1 cellular context compared by ENCODE assay signal in the genomic region with DNA sequence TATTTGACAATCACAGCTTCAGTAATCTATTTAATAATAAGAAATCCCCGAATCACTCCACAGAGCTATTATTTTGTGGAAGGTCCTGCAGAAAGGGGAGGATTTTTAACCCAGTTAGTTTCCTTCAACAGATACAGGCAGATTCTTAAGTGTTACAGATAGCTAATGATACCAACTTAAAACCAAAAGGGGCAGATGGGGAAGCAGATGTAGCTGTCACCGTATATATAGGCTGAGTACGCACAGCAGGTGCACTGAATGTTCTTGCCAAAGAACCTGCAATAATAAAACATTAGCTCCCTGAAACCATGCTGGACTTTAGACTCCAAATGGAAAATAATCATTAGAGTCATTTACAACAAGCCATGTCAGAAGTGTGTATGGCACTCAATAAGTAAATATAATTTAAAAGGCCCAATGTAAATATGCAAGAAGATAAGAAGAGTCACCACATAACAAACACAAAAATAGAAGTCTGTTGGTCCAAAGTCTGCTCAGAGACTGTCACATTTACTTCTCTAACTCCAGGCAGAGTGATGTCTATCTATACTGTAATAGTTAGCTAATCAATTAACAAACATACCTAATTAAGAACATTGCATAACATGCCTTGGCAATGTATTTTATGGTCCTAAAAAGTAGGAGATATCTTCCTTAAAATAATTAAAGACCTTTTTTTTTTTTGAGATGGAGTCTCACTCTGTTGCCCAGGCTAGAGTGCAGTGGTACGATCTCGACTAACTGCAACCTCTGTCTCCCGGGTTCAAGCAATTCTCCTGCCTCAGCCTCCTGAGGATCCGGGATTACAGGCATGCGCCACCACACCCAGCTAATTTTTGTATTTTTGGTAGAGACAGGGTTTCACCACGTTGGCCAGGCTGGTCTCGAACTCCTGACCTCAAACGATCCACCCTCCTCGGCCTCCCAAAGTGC.
TF ChIP-seq lines count a peak whose summit lies in the region.

No MANE protein-coding gene starts in this region.

TF ChIP-seq in HepG2, 621 proteins besides CTCF, POLR2A, EP300 and RAD21 (continued from another document and continues in another):
- TF ChIP-seq, protein P1, sequence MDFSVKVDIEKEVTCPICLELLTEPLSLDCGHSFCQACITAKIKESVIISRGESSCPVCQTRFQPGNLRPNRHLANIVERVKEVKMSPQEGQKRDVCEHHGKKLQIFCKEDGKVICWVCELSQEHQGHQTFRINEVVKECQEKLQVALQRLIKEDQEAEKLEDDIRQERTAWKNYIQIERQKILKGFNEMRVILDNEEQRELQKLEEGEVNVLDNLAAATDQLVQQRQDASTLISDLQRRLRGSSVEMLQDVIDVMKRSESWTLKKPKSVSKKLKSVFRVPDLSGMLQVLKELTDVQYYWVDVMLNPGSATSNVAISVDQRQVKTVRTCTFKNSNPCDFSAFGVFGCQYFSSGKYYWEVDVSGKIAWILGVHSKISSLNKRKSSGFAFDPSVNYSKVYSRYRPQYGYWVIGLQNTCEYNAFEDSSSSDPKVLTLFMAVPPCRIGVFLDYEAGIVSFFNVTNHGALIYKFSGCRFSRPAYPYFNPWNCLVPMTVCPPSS (IDR thresholded peaks at IDR 0.05): no peak
- TF ChIP-seq ZSCAN12 (CRISPR knock-in tag; IDR thresholded peaks at IDR 0.05) (no peak), SATB2 (CRISPR knock-in tag; IDR thresholded peaks at IDR 0.05) (peak; percentile 99), PCBP2 (optimal IDR thresholded peaks at IDR 0.05; ENCODE audit: low read depth, low read length, poor library complexity, severe bottlenecking) (no peak), ZNF367 (CRISPR knock-in tag; IDR thresholded peaks at IDR 0.05; ENCODE audit: borderline replicate concordance) (peak; percentile 99), PAWR (CRISPR knock-in tag; IDR thresholded peaks at IDR 0.05; ENCODE audit: borderline replicate concordance) (no peak), ZNF335 (CRISPR knock-in tag; IDR thresholded peaks at IDR 0.05) (peak; percentile 86), ZNF251 (CRISPR knock-in tag; IDR thresholded peaks at IDR 0.05) (no peak), SRY (CRISPR knock-in tag; IDR thresholded peaks at IDR 0.05) (0 out of 2 replicates have a peak, but pooled peaks have one; percentile 65), LCORL (IDR thresholded peaks at IDR 0.05) (peak; percentile 66; the same call in 1 of the 2 replicates), LCORL (CRISPR knock-in tag; IDR thresholded peaks at IDR 0.05) (peak; percentile 87), PHF21A (CRISPR knock-in tag; IDR thresholded peaks at IDR 0.05) (peak; percentile 99), ZNF746 (CRISPR knock-in tag; IDR thresholded peaks at IDR 0.05) (no peak), ZSCAN9 (CRISPR knock-in tag; IDR thresholded peaks at IDR 0.05; ENCODE audit: borderline replicate concordance) (peak; percentile 98), ATAD3A (CRISPR knock-in tag; IDR thresholded peaks at IDR 0.05) (no peak), CEBPB (IDR thresholded peaks at IDR 0.05; ENCODE audit: borderline replicate concordance, low read depth, low read length) (peak; percentile 88), NONO (IDR thresholded peaks at IDR 0.05) (no peak), NONO (CRISPR knock-in tag; conservative IDR thresholded peaks at IDR 0.05) (peak; percentile 90), GTF2F1 (IDR thresholded peaks at IDR 0.05; ENCODE audit: low read length) (peak; percentile 82; the same call in 1 of the 2 replicates), NR2F6 (IDR thresholded peaks at IDR 0.05) (peak; percentile 90), NR2F6 (CRISPR knock-in tag; IDR thresholded peaks at IDR 0.05) (peak; percentile 91), MYC (CRISPR knock-in tag; IDR thresholded peaks at IDR 0.05; ENCODE audit: borderline replicate concordance) (no peak), ZBTB38 (CRISPR knock-in tag; IDR thresholded peaks at IDR 0.05) (no peak), RBM22 (optimal IDR thresholded peaks at IDR 0.05; ENCODE audit: low read length) (no peak), FOXM1 (CRISPR knock-in tag; IDR thresholded peaks at IDR 0.05) (no peak), NR3C1 (CRISPR knock-in tag; IDR thresholded peaks at IDR 0.05) (no peak), ZNF12 (CRISPR knock-in tag; IDR thresholded peaks at IDR 0.05) (peak; percentile 95), ZNF530 (CRISPR knock-in tag; IDR thresholded peaks at IDR 0.05; ENCODE audit: low read depth) (no peak), ZFP62 (CRISPR knock-in tag; IDR thresholded peaks at IDR 0.05) (no peak), ZFP90 (CRISPR knock-in tag; IDR thresholded peaks at IDR 0.05; ENCODE audit: borderline replicate concordance) (no peak; the same call in 1 of the 2 replicates), CCDC6 (CRISPR knock-in tag; IDR thresholded peaks at IDR 0.05) (no peak), ZNF614 (CRISPR knock-in tag; IDR thresholded peaks at IDR 0.05; ENCODE audit: borderline replicate concordance) (peak; percentile 97), MXI1 (IDR thresholded peaks at IDR 0.05; ENCODE audit: borderline replicate concordance, low read depth, low read length) (no peak), ZNF891 (CRISPR knock-in tag; IDR thresholded peaks at IDR 0.05) (no peak), SSRP1 (CRISPR knock-in tag; IDR thresholded peaks at IDR 0.05) (no peak; the same call in 1 of the 2 replicates), ZNF768 (CRISPR knock-in tag; IDR thresholded peaks at IDR 0.05) (no peak), SAP130 (CRISPR knock-in tag; IDR thresholded peaks at IDR 0.05; ENCODE audit: low read depth) (peak; percentile 98), FOXC1 (CRISPR knock-in tag; IDR thresholded peaks at IDR 0.05; ENCODE audit: borderline replicate concordance) (no peak), ZNF775 (CRISPR knock-in tag; IDR thresholded peaks at IDR 0.05; ENCODE audit: borderline replicate concordance) (peak; percentile 82), HNRNPUL1 (IDR thresholded peaks at IDR 0.05; ENCODE audit: low read depth, low read length) (peak; percentile 64; the same call in 1 of the 2 replicates), MIER2 (CRISPR knock-in tag; IDR thresholded peaks at IDR 0.05) (peak; percentile 83; the same call in 1 of the 2 replicates), IRX3 (CRISPR knock-in tag; IDR thresholded peaks at IDR 0.05; ENCODE audit: borderline replicate concordance, low read depth) (no peak), ZNF24 (IDR thresholded peaks at IDR 0.05) (peak; percentile 34), ZNF207 (IDR thresholded peaks at IDR 0.05; ENCODE audit: borderline replicate concordance) (no peak), KLF13 (CRISPR knock-in tag; IDR thresholded peaks at IDR 0.05) (no peak)
- TF ChIP-seq, protein P2, sequence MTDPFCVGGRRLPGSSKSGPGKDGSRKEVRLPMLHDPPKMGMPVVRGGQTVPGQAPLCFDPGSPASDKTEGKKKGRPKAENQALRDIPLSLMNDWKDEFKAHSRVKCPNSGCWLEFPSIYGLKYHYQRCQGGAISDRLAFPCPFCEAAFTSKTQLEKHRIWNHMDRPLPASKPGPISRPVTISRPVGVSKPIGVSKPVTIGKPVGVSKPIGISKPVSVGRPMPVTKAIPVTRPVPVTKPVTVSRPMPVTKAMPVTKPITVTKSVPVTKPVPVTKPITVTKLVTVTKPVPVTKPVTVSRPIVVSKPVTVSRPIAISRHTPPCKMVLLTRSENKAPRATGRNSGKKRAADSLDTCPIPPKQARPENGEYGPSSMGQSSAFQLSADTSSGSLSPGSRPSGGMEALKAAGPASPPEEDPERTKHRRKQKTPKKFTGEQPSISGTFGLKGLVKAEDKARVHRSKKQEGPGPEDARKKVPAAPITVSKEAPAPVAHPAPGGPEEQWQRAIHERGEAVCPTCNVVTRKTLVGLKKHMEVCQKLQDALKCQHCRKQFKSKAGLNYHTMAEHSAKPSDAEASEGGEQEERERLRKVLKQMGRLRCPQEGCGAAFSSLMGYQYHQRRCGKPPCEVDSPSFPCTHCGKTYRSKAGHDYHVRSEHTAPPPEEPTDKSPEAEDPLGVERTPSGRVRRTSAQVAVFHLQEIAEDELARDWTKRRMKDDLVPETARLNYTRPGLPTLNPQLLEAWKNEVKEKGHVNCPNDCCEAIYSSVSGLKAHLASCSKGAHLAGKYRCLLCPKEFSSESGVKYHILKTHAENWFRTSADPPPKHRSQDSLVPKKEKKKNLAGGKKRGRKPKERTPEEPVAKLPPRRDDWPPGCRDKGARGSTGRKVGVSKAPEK (CRISPR knock-in tag; IDR thresholded peaks at IDR 0.05; ENCODE audit: borderline replicate concordance): no peak
- TF ChIP-seq, protein P3, sequence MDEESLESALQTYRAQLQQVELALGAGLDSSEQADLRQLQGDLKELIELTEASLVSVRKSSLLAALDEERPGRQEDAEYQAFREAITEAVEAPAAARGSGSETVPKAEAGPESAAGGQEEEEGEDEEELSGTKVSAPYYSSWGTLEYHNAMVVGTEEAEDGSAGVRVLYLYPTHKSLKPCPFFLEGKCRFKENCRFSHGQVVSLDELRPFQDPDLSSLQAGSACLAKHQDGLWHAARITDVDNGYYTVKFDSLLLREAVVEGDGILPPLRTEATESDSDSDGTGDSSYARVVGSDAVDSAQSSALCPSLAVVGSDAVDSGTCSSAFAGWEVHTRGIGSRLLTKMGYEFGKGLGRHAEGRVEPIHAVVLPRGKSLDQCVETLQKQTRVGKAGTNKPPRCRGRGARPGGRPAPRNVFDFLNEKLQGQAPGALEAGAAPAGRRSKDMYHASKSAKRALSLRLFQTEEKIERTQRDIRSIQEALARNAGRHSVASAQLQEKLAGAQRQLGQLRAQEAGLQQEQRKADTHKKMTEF (CRISPR knock-in tag; IDR thresholded peaks at IDR 0.05): peak; percentile 100
- TF ChIP-seq, protein P4, sequence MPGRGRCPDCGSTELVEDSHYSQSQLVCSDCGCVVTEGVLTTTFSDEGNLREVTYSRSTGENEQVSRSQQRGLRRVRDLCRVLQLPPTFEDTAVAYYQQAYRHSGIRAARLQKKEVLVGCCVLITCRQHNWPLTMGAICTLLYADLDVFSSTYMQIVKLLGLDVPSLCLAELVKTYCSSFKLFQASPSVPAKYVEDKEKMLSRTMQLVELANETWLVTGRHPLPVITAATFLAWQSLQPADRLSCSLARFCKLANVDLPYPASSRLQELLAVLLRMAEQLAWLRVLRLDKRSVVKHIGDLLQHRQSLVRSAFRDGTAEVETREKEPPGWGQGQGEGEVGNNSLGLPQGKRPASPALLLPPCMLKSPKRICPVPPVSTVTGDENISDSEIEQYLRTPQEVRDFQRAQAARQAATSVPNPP (CRISPR knock-in tag; IDR thresholded peaks at IDR 0.05): peak; percentile 96
- TF ChIP-seq, protein P5, sequence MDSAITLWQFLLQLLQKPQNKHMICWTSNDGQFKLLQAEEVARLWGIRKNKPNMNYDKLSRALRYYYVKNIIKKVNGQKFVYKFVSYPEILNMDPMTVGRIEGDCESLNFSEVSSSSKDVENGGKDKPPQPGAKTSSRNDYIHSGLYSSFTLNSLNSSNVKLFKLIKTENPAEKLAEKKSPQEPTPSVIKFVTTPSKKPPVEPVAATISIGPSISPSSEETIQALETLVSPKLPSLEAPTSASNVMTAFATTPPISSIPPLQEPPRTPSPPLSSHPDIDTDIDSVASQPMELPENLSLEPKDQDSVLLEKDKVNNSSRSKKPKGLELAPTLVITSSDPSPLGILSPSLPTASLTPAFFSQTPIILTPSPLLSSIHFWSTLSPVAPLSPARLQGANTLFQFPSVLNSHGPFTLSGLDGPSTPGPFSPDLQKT (CRISPR knock-in tag; IDR thresholded peaks at IDR 0.05; ENCODE audit: borderline replicate concordance): no peak
- TF ChIP-seq, protein P6, sequence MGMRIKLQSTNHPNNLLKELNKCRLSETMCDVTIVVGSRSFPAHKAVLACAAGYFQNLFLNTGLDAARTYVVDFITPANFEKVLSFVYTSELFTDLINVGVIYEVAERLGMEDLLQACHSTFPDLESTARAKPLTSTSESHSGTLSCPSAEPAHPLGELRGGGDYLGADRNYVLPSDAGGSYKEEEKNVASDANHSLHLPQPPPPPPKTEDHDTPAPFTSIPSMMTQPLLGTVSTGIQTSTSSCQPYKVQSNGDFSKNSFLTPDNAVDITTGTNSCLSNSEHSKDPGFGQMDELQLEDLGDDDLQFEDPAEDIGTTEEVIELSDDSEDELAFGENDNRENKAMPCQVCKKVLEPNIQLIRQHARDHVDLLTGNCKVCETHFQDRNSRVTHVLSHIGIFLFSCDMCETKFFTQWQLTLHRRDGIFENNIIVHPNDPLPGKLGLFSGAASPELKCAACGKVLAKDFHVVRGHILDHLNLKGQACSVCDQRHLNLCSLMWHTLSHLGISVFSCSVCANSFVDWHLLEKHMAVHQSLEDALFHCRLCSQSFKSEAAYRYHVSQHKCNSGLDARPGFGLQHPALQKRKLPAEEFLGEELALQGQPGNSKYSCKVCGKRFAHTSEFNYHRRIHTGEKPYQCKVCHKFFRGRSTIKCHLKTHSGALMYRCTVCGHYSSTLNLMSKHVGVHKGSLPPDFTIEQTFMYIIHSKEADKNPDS (CRISPR knock-in tag; IDR thresholded peaks at IDR 0.05): no peak
- TF ChIP-seq, protein P7, sequence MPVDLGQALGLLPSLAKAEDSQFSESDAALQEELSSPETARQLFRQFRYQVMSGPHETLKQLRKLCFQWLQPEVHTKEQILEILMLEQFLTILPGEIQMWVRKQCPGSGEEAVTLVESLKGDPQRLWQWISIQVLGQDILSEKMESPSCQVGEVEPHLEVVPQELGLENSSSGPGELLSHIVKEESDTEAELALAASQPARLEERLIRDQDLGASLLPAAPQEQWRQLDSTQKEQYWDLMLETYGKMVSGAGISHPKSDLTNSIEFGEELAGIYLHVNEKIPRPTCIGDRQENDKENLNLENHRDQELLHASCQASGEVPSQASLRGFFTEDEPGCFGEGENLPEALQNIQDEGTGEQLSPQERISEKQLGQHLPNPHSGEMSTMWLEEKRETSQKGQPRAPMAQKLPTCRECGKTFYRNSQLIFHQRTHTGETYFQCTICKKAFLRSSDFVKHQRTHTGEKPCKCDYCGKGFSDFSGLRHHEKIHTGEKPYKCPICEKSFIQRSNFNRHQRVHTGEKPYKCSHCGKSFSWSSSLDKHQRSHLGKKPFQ (CRISPR knock-in tag; IDR thresholded peaks at IDR 0.05; ENCODE audit: insufficient replicate concordance): peak; percentile 66
- TF ChIP-seq, protein P8, sequence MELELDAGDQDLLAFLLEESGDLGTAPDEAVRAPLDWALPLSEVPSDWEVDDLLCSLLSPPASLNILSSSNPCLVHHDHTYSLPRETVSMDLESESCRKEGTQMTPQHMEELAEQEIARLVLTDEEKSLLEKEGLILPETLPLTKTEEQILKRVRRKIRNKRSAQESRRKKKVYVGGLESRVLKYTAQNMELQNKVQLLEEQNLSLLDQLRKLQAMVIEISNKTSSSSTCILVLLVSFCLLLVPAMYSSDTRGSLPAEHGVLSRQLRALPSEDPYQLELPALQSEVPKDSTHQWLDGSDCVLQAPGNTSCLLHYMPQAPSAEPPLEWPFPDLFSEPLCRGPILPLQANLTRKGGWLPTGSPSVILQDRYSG (CRISPR knock-in tag; IDR thresholded peaks at IDR 0.05): peak; percentile 77; the same call in 1 of the 2 replicates
- TF ChIP-seq, protein P9, sequence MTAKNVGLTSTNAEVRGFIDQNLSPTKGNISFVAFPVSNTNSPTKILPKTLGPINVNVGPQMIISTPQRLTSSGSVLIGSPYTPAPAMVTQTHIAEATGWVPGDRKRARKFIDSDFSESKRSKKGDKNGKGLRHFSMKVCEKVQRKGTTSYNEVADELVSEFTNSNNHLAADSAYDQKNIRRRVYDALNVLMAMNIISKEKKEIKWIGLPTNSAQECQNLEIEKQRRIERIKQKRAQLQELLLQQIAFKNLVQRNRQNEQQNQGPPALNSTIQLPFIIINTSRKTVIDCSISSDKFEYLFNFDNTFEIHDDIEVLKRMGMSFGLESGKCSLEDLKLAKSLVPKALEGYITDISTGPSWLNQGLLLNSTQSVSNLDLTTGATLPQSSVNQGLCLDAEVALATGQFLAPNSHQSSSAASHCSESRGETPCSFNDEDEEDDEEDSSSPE (CRISPR knock-in tag; IDR thresholded peaks at IDR 0.05): peak; percentile 71
- TF ChIP-seq, protein P10, sequence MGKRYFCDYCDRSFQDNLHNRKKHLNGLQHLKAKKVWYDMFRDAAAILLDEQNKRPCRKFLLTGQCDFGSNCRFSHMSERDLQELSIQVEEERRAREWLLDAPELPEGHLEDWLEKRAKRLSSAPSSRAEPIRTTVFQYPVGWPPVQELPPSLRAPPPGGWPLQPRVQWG (CRISPR knock-in tag; IDR thresholded peaks at IDR 0.05; ENCODE audit: borderline replicate concordance, low read depth): no peak
